8 cellular contexts compared by ENCODE assay signal in genomic region chr11:57667065-57667714, GRCh38. TPM values are rescaled to one million over a fixed set of nuclear protein-coding genes. Genes with fewer than 3 reads are reported as not detected.
DNase-seq lines count a peak whose midpoint lies in the region; ATAC-seq and TF ChIP-seq lines count a peak whose summit lies in the region.

No MANE protein-coding gene starts in this region.

- peak overlapping the region; percentile 93 for H3K9ac ChIP-seq in PC-3 (ENCODE audit: low read length)
- H3K9ac ChIP-seq in mucosa of stomach (ENCODE audit: low read length), result peak overlapping the region; percentile 97

- ATAC-seq in GM21717 (IDR thresholded peaks at IDR 0.05; ENCODE audit: unreplicated experiment) (peak; percentile 67), PC-3 (peak; percentile 67)
- ATAC-seq in activated T-cell treated with anti-CD3 and anti-CD28 coated beads, Interleukin-2, amount 50 U/mL, for 4 hours, result peak; percentile 69 to 70

- H3K36me3 ChIP-seq in PC-3 (ENCODE audit: low read depth, low read length) (peaks cover 5% of the 10 kb centered on the region), esophagus (ENCODE audit: control insufficient read depth in 2 of 2, insufficient read depth in 2 of 2, low read length in 1 of 2) (peaks cover 0 to under 1% of the 10 kb centered on the region in 2 donors), mucosa of stomach (ENCODE audit: control insufficient read depth, insufficient read depth, low read length) (no peaks in the 10 kb centered on the region)

- H3K27me3 Mint-ChIP-seq in activated T-cell treated with anti-CD3 and anti-CD28 coated beads, Interleukin-2, amount 50 U/mL, for 4 hours (ENCODE audit: low read depth), result no peaks in the 10 kb centered on the region

- H3K9me3 Mint-ChIP-seq in activated T-cell treated with anti-CD3 and anti-CD28 coated beads, Interleukin-2, amount 50 U/mL, for 4 hours, result no peaks in the 10 kb centered on the region

- peak overlapping the region; percentile 96 for H3K4me3 Mint-ChIP-seq in activated T-cell treated with anti-CD3 and anti-CD28 coated beads, Interleukin-2, amount 50 U/mL, for 4 hours

- H3K79me2 ChIP-seq in PC-3 (ENCODE audit: low read length), result peaks cover 42% of the 10 kb centered on the region

- H3F3A ChIP-seq in PC-3 (ENCODE audit: low read length, unreplicated experiment), result no peaks in the 10 kb centered on the region

- H3K4me1 Mint-ChIP-seq in activated T-cell treated with anti-CD3 and anti-CD28 coated beads, Interleukin-2, amount 50 U/mL, for 4 hours (ENCODE audit: low read depth), result peaks cover 40% of the 10 kb centered on the region

- CTCF ChIA-PET in PC-3 (lab: Charles Lee), result interaction anchor here (0.6 kb wide), 1 partner anchor 133 kb away, joined by 3 read pairs; no protein-coding TSS in a partner anchor

- H3K27me3 ChIP-seq in PC-3 (ENCODE audit: low read length) (no peaks in the 10 kb centered on the region), esophagus (ENCODE audit: control insufficient read depth in 1 of 2, insufficient read depth in 2 of 2, low read length in 2 of 2) (no peaks in the 10 kb centered on the region), mucosa of stomach (ENCODE audit: control insufficient read depth, insufficient read depth, low read length) (no peaks in the 10 kb centered on the region)

- peak overlapping the region; percentile 79 for H3K4me3 ChIP-seq in Jurkat, Clone E6-1 (ENCODE audit: low read length)
- H3K4me3 ChIP-seq in PC-3 (ENCODE audit: low read length), result peak overlapping the region; percentile 97
- H3K4me3 ChIP-seq in esophagus (ENCODE audit: low read depth in 1 of 2, low read length in 2 of 2), result peak overlapping the region; percentile 86 to 99
- H3K4me3 ChIP-seq in mucosa of stomach (ENCODE audit: low read length), result peak overlapping the region; percentile 85

- H3K9me3 ChIP-seq in PC-3 (ENCODE audit: low read length) (no peaks in the 10 kb centered on the region), esophagus (ENCODE audit: control insufficient read depth in 2 of 2, insufficient read depth in 1 of 2, low read depth in 1 of 2, low read length in 1 of 2) (no peaks in the 10 kb centered on the region), mucosa of stomach (ENCODE audit: control insufficient read depth, low read length) (no peaks in the 10 kb centered on the region)

- no peak for TF ChIP-seq CTCF in PC-3 (conservative IDR thresholded peaks at IDR 0.05; ENCODE audit: low read depth, low read length)

- intact Hi-C loops in PC-3 (cut with micrococcal nuclease), result loop anchor here (1.0 to 2.0 kb wide), 6 partner anchors 10 to 911 kb away; partner anchors contain the start of genes CLP1, MED19, SELENOH and SSRP1

- H3K4me1 ChIP-seq in PC-3 (ENCODE audit: insufficient read depth, low read length), result peaks cover 16% of the 10 kb centered on the region
- no peaks in the 10 kb centered on the region for H3K4me1 ChIP-seq in esophagus (ENCODE audit: control insufficient read depth in 2 of 2, insufficient read depth in 2 of 2, low read length in 1 of 2)
- peaks cover 8% of the 10 kb centered on the region for H3K4me1 ChIP-seq in mucosa of stomach (ENCODE audit: control insufficient read depth, insufficient read depth, low read length)

- POLR2A ChIA-PET in PC-3 (lab: Charles Lee; ENCODE audit: unreplicated experiment), result no interaction called here

- peak overlapping the region; percentile 94 for H3K4me2 ChIP-seq in PC-3 (ENCODE audit: low read length)

- H3K27ac ChIP-seq in PC-3 (ENCODE audit: low read length), result peak overlapping the region; percentile 88
- peak overlapping the region; percentile 99 to 100 for H3K27ac ChIP-seq in esophagus (ENCODE audit: low read depth in 2 of 2, low read length in 1 of 2)

- no peaks in the 10 kb centered on the region for H3K9me2 ChIP-seq in PC-3 (replicated peaks; ENCODE audit: low read length)

- H2AFZ ChIP-seq in PC-3 (ENCODE audit: low read length), result peak overlapping the region; percentile 80

- WGBS in esophagus, 2 donors, result 0% methylated on average over 34 of the region's 34 CpGs

- peaks cover 10% of the 10 kb centered on the region for H3K36me3 Mint-ChIP-seq in activated T-cell treated with anti-CD3 and anti-CD28 coated beads, Interleukin-2, amount 50 U/mL, for 4 hours (ENCODE audit: insufficient read depth)

- BruUV-seq in PC-3 (replicated peaks; lab: Mats Ljungman, UMichigan), result no TSS peak

- H4K20me1 ChIP-seq in PC-3 (ENCODE audit: low read length), result peaks cover 9% of the 10 kb centered on the region; the same call in 1 of the 2 replicates

- DNase-seq in DMS53 (lab: John Stamatoyannopoulos, UW) (peak; percentile 92), PC-3 (peak; percentile 98)
- DNase-seq in Jurkat, Clone E6-1 (ENCODE audit: low read depth, low spot score), result peak; percentile 98
- peak; percentile 89 for DNase-seq in activated T-cell treated with anti-CD3 and anti-CD28 coated beads, Interleukin-2, amount 50 U/mL, for 4 hours
- DNase-seq in stimulated activated CD8-positive, alpha-beta memory T cell treated with anti-CD3 and anti-CD28 coated beads, Interleukin-4, amount 100 ng/mL, for 48 hours, result peak; percentile 92

RNA-seq across cellular contexts. Expression of gene ZDHHC5, which starts 0.7 kb away (rescaled TPM):
- 37.7 TPM for polyA plus RNA-seq in Jurkat, Clone E6-1 (2012; ENCODE audit: insufficient read depth, insufficient read length)
- 86.7 and 102 TPM in 2 replicates for total RNA-seq in PC-3 (2014; rRNA removed)
- 10 to 100 TPM; 65.0 to 78.1 (median 73.8) TPM for total RNA-seq in activated T-cell treated with anti-CD3 and anti-CD28 coated beads, Interleukin-2, amount 50 U/mL, for 4 hours
- 10 to 100 TPM; 57.4 to 59.7 TPM for polyA plus RNA-seq in esophagus

RNA-seq across cellular contexts. Expression of gene CLP1, which starts 9.6 kb away (rescaled TPM):
- polyA plus RNA-seq in Jurkat, Clone E6-1 (2012; ENCODE audit: insufficient read depth, insufficient read length), result 27.0 TPM
- total RNA-seq in PC-3 (2014; rRNA removed), result 23.0 and 28.4 TPM in 2 replicates
- total RNA-seq in activated T-cell treated with anti-CD3 and anti-CD28 coated beads, Interleukin-2, amount 50 U/mL, for 4 hours, result 10 to 100 TPM; 21.6 to 24.6 (median 22.0) TPM
- polyA plus RNA-seq in esophagus, result 10 to 100 TPM in 1 of 2 donors, 1 to 10 TPM in 1; 4.4 to 11.4 TPM

RNA-seq across cellular contexts. Expression of gene YPEL4, which starts 17.5 kb away (rescaled TPM):
- 3.3 TPM for polyA plus RNA-seq in Jurkat, Clone E6-1 (2012; ENCODE audit: insufficient read depth, insufficient read length)
- total RNA-seq in PC-3 (2014; rRNA removed), result not detected in 2 replicates
- total RNA-seq in activated T-cell treated with anti-CD3 and anti-CD28 coated beads, Interleukin-2, amount 50 U/mL, for 4 hours, result under 1 TPM in 1 of 3 donors, not detected in 2; 0.05 TPM
- polyA plus RNA-seq in esophagus, result under 1 TPM; 0.35 to 0.39 TPM

RNA-seq across cellular contexts. Expression of gene MED19, which starts 44.8 kb away (rescaled TPM):
- polyA plus RNA-seq in Jurkat, Clone E6-1 (2012; ENCODE audit: insufficient read depth, insufficient read length), result 27.7 TPM
- total RNA-seq in PC-3 (2014; rRNA removed), result 41.8 and 42.3 TPM in 2 replicates
- total RNA-seq in activated T-cell treated with anti-CD3 and anti-CD28 coated beads, Interleukin-2, amount 50 U/mL, for 4 hours, result 10 to 100 TPM; 23.2 to 26.3 (median 24.4) TPM
- polyA plus RNA-seq in esophagus, result 10 to 100 TPM in 1 of 2 donors, 1 to 10 TPM in 1; 6.2 to 11.9 TPM

RNA-seq across cellular contexts. Expression of gene TMX2, which starts 45.2 kb away (rescaled TPM):
- 106 TPM for polyA plus RNA-seq in Jurkat, Clone E6-1 (2012; ENCODE audit: insufficient read depth, insufficient read length)
- total RNA-seq in PC-3 (2014; rRNA removed), result 228 and 241 TPM in 2 replicates
- 100 to 1,000 TPM; 126 to 137 (median 137) TPM for total RNA-seq in activated T-cell treated with anti-CD3 and anti-CD28 coated beads, Interleukin-2, amount 50 U/mL, for 4 hours
- 10 to 100 TPM; 37.1 to 68.9 TPM for polyA plus RNA-seq in esophagus

Comparison
In these comparisons a context has a peak if more than half of its experiments do, and no peak if none do; other contexts are left out.
1. Peak in every context shown above with its lines: DNase-seq, ATAC-seq, H3K4me3 ChIP-seq and H3K27ac ChIP-seq.